In the genomic region with DNA sequence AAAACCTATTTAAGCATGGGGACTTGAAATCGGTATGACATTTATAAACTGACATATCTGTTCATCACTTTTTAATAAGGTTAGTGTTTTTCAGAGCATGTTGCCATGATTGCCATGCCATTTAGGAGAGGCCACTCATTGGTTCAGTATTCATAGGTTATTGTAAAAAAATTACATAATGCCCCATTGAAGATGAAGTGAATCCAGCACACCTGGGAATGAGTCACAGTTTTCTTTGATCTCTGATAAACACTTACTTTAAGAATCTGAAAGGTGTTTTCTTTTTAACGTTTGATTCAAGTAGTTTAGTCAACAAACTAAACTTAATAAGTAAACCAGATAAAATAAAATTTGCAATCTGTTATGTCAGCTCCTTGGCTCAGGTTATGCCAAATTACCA, we compare ENCODE assay signal across 16 cellular contexts.
"Had no signal": no experiment of that assay in that cellular context is flagged by ENCODE, and none has a peak within 500 bp of the region (broad histone marks: within the 10 kb centered on the region; RNA-seq: fewer than 3 reads in every experiment).

No MANE protein-coding gene starts in this region.

- DNase-seq: activated CD4-positive, alpha-beta T cell treated with anti-CD3 and anti-CD28 coated beads, Interleukin-2, amount 10 ng/mL, durations not matched to agents 7 days and 5 days; activated CD8-positive, alpha-beta memory T cell treated with anti-CD3 and anti-CD28 coated beads, Interleukin-2, amount 50 U/mL, for 48 hours; activated gamma-delta T cell; activated T-cell treated with anti-CD3 and anti-CD28 coated beads, Interleukin-2, amount 50 U/mL, for 72 hours; cortex of kidney; effector CD4-positive, alpha-beta T cell; foreskin fibroblast; glutamatergic neuron; hypothalamus; sigmoid colon; stimulated activated CD4-positive, alpha-beta T cell treated with anti-CD3 and anti-CD28 coated beads, Interleukin-12 subunit alpha, Interleukin-12 subunit beta, amount 100 ng/mL, for 4 hours; stimulated activated CD4-positive, alpha-beta T cell treated with anti-CD3 and anti-CD28 coated beads, Interleukin-2, amount 100 ng/mL, for 24 hours; stomach; T-helper 9 cell; testis had no signal

- ATAC-seq: activated naive CD4-positive, alpha-beta T cell treated with anti-CD3 and anti-CD28 coated beads, Interleukin-2, amount 50 U/mL, for 72 hours; activated T-cell treated with anti-CD3 and anti-CD28 coated beads, Interleukin-2, amount 50 U/mL, for 72 hours had no signal

- H3K36me3 ChIP-seq: sigmoid colon, stomach had no signal

- H3K27me3 Mint-ChIP-seq: activated CD4-positive, alpha-beta T cell treated with anti-CD3 and anti-CD28 coated beads, Interleukin-2, amount 10 ng/mL, durations not matched to agents 7 days and 5 days had no signal

- H3K27ac ChIP-seq: sigmoid colon, stomach, testis had no signal

- H3K4me3 ChIP-seq: sigmoid colon, stomach, testis had no signal

- H3K4me1 Mint-ChIP-seq: activated CD4-positive, alpha-beta T cell treated with anti-CD3 and anti-CD28 coated beads, Interleukin-2, amount 10 ng/mL, durations not matched to agents 7 days and 5 days had no signal

- H3K9me3 Mint-ChIP-seq: activated CD4-positive, alpha-beta T cell treated with anti-CD3 and anti-CD28 coated beads, Interleukin-2, amount 10 ng/mL, durations not matched to agents 7 days and 5 days; activated naive CD4-positive, alpha-beta T cell treated with anti-CD3 and anti-CD28 coated beads, Interleukin-2, amount 50 U/mL, for 72 hours; activated T-cell treated with anti-CD3 and anti-CD28 coated beads, Interleukin-2, amount 50 U/mL, for 72 hours had no signal

- H3K36me3 Mint-ChIP-seq: activated naive CD4-positive, alpha-beta T cell treated with anti-CD3 and anti-CD28 coated beads, Interleukin-2, amount 50 U/mL, for 72 hours had no signal

- H3K9me3 ChIP-seq: sigmoid colon, stomach, testis had no signal

- H3K27ac Mint-ChIP-seq: activated CD4-positive, alpha-beta T cell treated with anti-CD3 and anti-CD28 coated beads, Interleukin-2, amount 10 ng/mL, durations not matched to agents 7 days and 5 days; activated naive CD4-positive, alpha-beta T cell treated with anti-CD3 and anti-CD28 coated beads, Interleukin-2, amount 50 U/mL, for 72 hours; activated T-cell treated with anti-CD3 and anti-CD28 coated beads, Interleukin-2, amount 50 U/mL, for 72 hours had no signal

- H3K4me3 Mint-ChIP-seq: activated CD4-positive, alpha-beta T cell treated with anti-CD3 and anti-CD28 coated beads, Interleukin-2, amount 10 ng/mL, durations not matched to agents 7 days and 5 days; activated T-cell treated with anti-CD3 and anti-CD28 coated beads, Interleukin-2, amount 50 U/mL, for 72 hours had no signal

- H3K27me3 ChIP-seq: sigmoid colon, stomach, testis had no signal
